In the genomic region with DNA sequence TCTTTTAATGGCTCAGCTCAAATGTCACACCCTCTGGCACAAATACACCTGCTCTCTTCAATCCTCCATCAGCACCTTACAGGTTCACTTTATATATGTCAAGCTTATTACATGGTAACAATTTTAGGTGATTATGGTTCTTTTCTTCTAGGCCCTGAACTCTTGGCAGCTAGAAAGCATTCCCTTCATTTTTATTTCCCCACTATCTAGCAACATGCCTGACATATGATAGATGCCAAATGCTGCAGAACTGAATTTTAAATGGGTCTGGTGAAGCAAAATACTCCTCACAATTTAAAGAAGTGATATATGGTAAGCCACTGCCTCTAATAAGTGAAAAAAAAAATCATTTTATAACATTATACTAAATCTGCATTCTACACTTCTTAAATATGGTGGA, we compare ENCODE assay signal across 30 cellular contexts.
A peak's percentile ranks its signal among the peaks of the same experiment; 100 is the strongest.
DNase-seq lines count a peak whose midpoint lies in the region; TF ChIP-seq lines count a peak whose summit lies in the region.
"Had no signal": no experiment of that assay in that cellular context is flagged by ENCODE, and none has a peak within 500 bp of the region (broad histone marks: within the 10 kb centered on the region; RNA-seq: fewer than 3 reads in every experiment).

No MANE protein-coding gene starts in this region.

- H3K9me3 Mint-ChIP-seq in activated CD4-positive, alpha-beta T cell treated with anti-CD3 and anti-CD28 coated beads, Interleukin-2, amount 10 ng/mL, durations not matched to agents 24 days and 14 days: peaks cover 3% of the 10 kb centered on the region
- H3K9me3 Mint-ChIP-seq in activated CD4-positive, alpha-beta memory T cell treated with anti-CD3 and anti-CD28 coated beads for 36 hours: no peaks in the 10 kb centered on the region
- H3K9me3 Mint-ChIP-seq in endothelial cell (ENCODE audit: unreplicated experiment): no peaks in the 10 kb centered on the region
- H3K9me3 Mint-ChIP-seq: activated CD4-positive, alpha-beta memory T cell treated with anti-CD3 and anti-CD28 coated beads, Interleukin-2, amount 10 ng/mL, durations not matched to agents 7 days and 5 days; central memory CD8-positive, alpha-beta T cell; IgD-negative memory B cell; naive thymus-derived CD8-positive, alpha-beta T cell; stimulated activated naive B cell treated with anti-CD40 and anti-IgM and Interleukin-4, amounts not matched to agents 10 μg/mL and 1 μg/mL and 100 μg/mL, for 72 hours had no signal

- H3K27ac ChIP-seq in fibroblast of lung (ENCODE audit: insufficient read depth, low read length): no peak overlapping the region
- H3K27ac ChIP-seq: RWPE1, testis, vagina had no signal

- H3K27me3 Mint-ChIP-seq in activated CD4-positive, alpha-beta T cell treated with anti-CD3 and anti-CD28 coated beads, Interleukin-2, amount 10 ng/mL, durations not matched to agents 24 days and 14 days: no peaks in the 10 kb centered on the region
- H3K27me3 Mint-ChIP-seq in activated CD4-positive, alpha-beta memory T cell treated with anti-CD3 and anti-CD28 coated beads for 36 hours: no peaks in the 10 kb centered on the region
- peaks cover 1% of the 10 kb centered on the region for H3K27me3 Mint-ChIP-seq in endothelial cell (ENCODE audit: unreplicated experiment)
- H3K27me3 Mint-ChIP-seq: activated CD4-positive, alpha-beta memory T cell treated with anti-CD3 and anti-CD28 coated beads, Interleukin-2, amount 10 ng/mL, durations not matched to agents 7 days and 5 days; central memory CD8-positive, alpha-beta T cell; IgD-negative memory B cell; naive thymus-derived CD8-positive, alpha-beta T cell; progenitor cell of endocrine pancreas; stimulated activated naive B cell treated with anti-CD40 and anti-IgM and Interleukin-4, amounts not matched to agents 10 μg/mL and 1 μg/mL and 100 μg/mL, for 72 hours had no signal

- TF ChIP-seq CTCF in fibroblast of lung (conservative IDR thresholded peaks at IDR 0.05 in 1 of 2, IDR thresholded peaks at IDR 0.05 in 1 of 2; ENCODE audit: low read depth in 1 of 2, low read length in 2 of 2) (no peak), endothelial cell (IDR thresholded peaks at IDR 0.05; ENCODE audit: unreplicated experiment) (no peak)

- no peaks in the 10 kb centered on the region for H3K9me3 ChIP-seq in fibroblast of lung (ENCODE audit: control insufficient read depth, insufficient read depth, low read depth, low read length)
- H3K9me3 ChIP-seq: MG63, testis, vagina had no signal

- POLR2A ChIA-PET in activated CD4-positive, alpha-beta memory T cell treated with anti-CD3 and anti-CD28 coated beads for 36 hours (lab: Charles Lee): no interaction called here

- H4K20me1 ChIP-seq in fibroblast of lung (ENCODE audit: control insufficient read depth, extremely low read depth, insufficient read depth, low read length): no peaks in the 10 kb centered on the region

- CTCF ChIA-PET in activated CD4-positive, alpha-beta memory T cell treated with anti-CD3 and anti-CD28 coated beads for 36 hours (lab: Charles Lee): interaction anchor here (0.6 kb wide), 1 partner anchor 51 kb away, joined by 3 read pairs; no protein-coding TSS in a partner anchor

- no peak overlapping the region for H3K4me2 ChIP-seq in fibroblast of lung (ENCODE audit: extremely low read depth, insufficient read depth, low read length)

- no peak overlapping the region for H3K4me3 ChIP-seq in fibroblast of lung (replicated peaks in 1 of 4; ENCODE audit: control extremely low read depth in 1 of 4, insufficient read depth in 1 of 4, low read depth in 3 of 4, low read length in 4 of 4)
- H3K4me3 ChIP-seq: GM12878, MG63, testis, vagina had no signal

- no peaks in the 10 kb centered on the region for H3K27me3 ChIP-seq in fibroblast of lung (ENCODE audit: control insufficient read depth, insufficient read depth, low read length)
- H3K27me3 ChIP-seq: MG63, testis, vagina had no signal

- no peak overlapping the region for H2AFZ ChIP-seq in fibroblast of lung (ENCODE audit: low read length)

- H3K27ac Mint-ChIP-seq in activated CD4-positive, alpha-beta T cell treated with anti-CD3 and anti-CD28 coated beads, Interleukin-2, amount 10 ng/mL, durations not matched to agents 24 days and 14 days: peak overlapping the region; percentile 43
- no peak overlapping the region for H3K27ac Mint-ChIP-seq in activated CD4-positive, alpha-beta memory T cell treated with anti-CD3 and anti-CD28 coated beads for 36 hours
- H3K27ac Mint-ChIP-seq in endothelial cell (ENCODE audit: unreplicated experiment): no peak overlapping the region
- H3K27ac Mint-ChIP-seq: activated CD4-positive, alpha-beta memory T cell treated with anti-CD3 and anti-CD28 coated beads, Interleukin-2, amount 10 ng/mL, durations not matched to agents 7 days and 5 days; progenitor cell of endocrine pancreas; stimulated activated naive B cell treated with anti-CD40 and anti-IgM and Interleukin-4, amounts not matched to agents 10 μg/mL and 1 μg/mL and 100 μg/mL, for 72 hours; WTC11 had no signal

- peaks cover 1% of the 10 kb centered on the region for H3K36me3 ChIP-seq in fibroblast of lung (ENCODE audit: control insufficient read depth, insufficient read depth, low read length)

- no peak overlapping the region for H3K9ac ChIP-seq in fibroblast of lung (ENCODE audit: insufficient read depth, low read length)

- H3K36me3 Mint-ChIP-seq in activated CD4-positive, alpha-beta T cell treated with anti-CD3 and anti-CD28 coated beads, Interleukin-2, amount 10 ng/mL, durations not matched to agents 24 days and 14 days (ENCODE audit: low read depth): peaks cover 43% of the 10 kb centered on the region
- peaks cover 47% of the 10 kb centered on the region for H3K36me3 Mint-ChIP-seq in activated CD4-positive, alpha-beta memory T cell treated with anti-CD3 and anti-CD28 coated beads for 36 hours
- H3K36me3 Mint-ChIP-seq in endothelial cell (ENCODE audit: low read depth, unreplicated experiment): peaks cover 27% of the 10 kb centered on the region

- no peak for DNase-seq in activated CD4-positive, alpha-beta T cell treated with anti-CD3 and anti-CD28 coated beads, Interleukin-2, amount 10 ng/mL, durations not matched to agents 24 days and 14 days
- DNase-seq in activated CD4-positive, alpha-beta T cell treated with anti-CD3 and anti-CD28 coated beads for 1 hour: no peak
- DNase-seq in NCI-H69 (lab: John Stamatoyannopoulos, UW) (peak; percentile 65), fibroblast of lung (ENCODE audit: low read depth in 2 of 2) (peak; percentile 45 to 62), occipital lobe (lab: John Stamatoyannopoulos, UW) (no peak), endothelial cell (ENCODE audit: low spot score) (no peak), KG1 (lab: John Stamatoyannopoulos, UW) (no peak)
- no peak for DNase-seq in activated CD4-positive, alpha-beta memory T cell treated with anti-CD3 and anti-CD28 coated beads for 36 hours
- DNase-seq: ACHN; activated CD4-positive, alpha-beta memory T cell treated with anti-CD3 and anti-CD28 coated beads, Interleukin-2, amount 10 ng/mL, durations not matched to agents 7 days and 5 days; activated T-cell treated with anti-CD3 and anti-CD28 coated beads, Interleukin-2, amount 50 U/mL, for 1 hour; amniotic stem cell; DMS 273 treated with DMSO at 0.1 percent for 48 hours; effector CD4-positive, alpha-beta T cell; GDM1; glutamatergic neuron; left cardiac atrium; mesenchymal stem cell; MG63; naive thymus-derived CD8-positive, alpha-beta T cell; stimulated activated naive B cell treated with anti-CD40 and anti-IgM and Interleukin-4, amounts not matched to agents 10 μg/mL and 1 μg/mL and 100 μg/mL, for 72 hours; T-helper 9 cell; testis had no signal

- H3K4me1 ChIP-seq in fibroblast of lung (ENCODE audit: control insufficient read depth, extremely low read depth, insufficient read depth, low read length): no peaks in the 10 kb centered on the region
- H3K4me1 ChIP-seq: testis had no signal

- intact Hi-C loops in activated CD4-positive, alpha-beta T cell treated with anti-CD3 and anti-CD28 coated beads, Interleukin-2, amount 10 ng/mL, durations not matched to agents 24 days and 14 days (cut with micrococcal nuclease): no loop called here
- intact Hi-C loops in activated CD4-positive, alpha-beta memory T cell treated with anti-CD3 and anti-CD28 coated beads for 36 hours (cut with micrococcal nuclease): no loop called here

- no peaks in the 10 kb centered on the region for H3K79me2 ChIP-seq in fibroblast of lung (ENCODE audit: control insufficient read depth, insufficient read depth, low read length)

- peaks cover 15% of the 10 kb centered on the region for H3K4me1 Mint-ChIP-seq in activated CD4-positive, alpha-beta T cell treated with anti-CD3 and anti-CD28 coated beads, Interleukin-2, amount 10 ng/mL, durations not matched to agents 24 days and 14 days
- H3K4me1 Mint-ChIP-seq in activated CD4-positive, alpha-beta memory T cell treated with anti-CD3 and anti-CD28 coated beads for 36 hours (ENCODE audit: low read depth): peaks cover 12% of the 10 kb centered on the region
- peaks cover 6% of the 10 kb centered on the region for H3K4me1 Mint-ChIP-seq in endothelial cell (ENCODE audit: unreplicated experiment)

- H3K4me3 Mint-ChIP-seq in activated CD4-positive, alpha-beta T cell treated with anti-CD3 and anti-CD28 coated beads, Interleukin-2, amount 10 ng/mL, durations not matched to agents 24 days and 14 days: no peak overlapping the region
- no peak overlapping the region for H3K4me3 Mint-ChIP-seq in activated CD4-positive, alpha-beta memory T cell treated with anti-CD3 and anti-CD28 coated beads for 36 hours
- H3K4me3 Mint-ChIP-seq in endothelial cell (ENCODE audit: unreplicated experiment): no peak overlapping the region
- H3K4me3 Mint-ChIP-seq: activated CD4-positive, alpha-beta memory T cell treated with anti-CD3 and anti-CD28 coated beads, Interleukin-2, amount 10 ng/mL, durations not matched to agents 7 days and 5 days; central memory CD8-positive, alpha-beta T cell; IgD-negative memory B cell; naive thymus-derived CD8-positive, alpha-beta T cell; stimulated activated naive B cell treated with anti-CD40 and anti-IgM and Interleukin-4, amounts not matched to agents 10 μg/mL and 1 μg/mL and 100 μg/mL, for 72 hours; WTC11 had no signal

Comparison
In these comparisons a context has a peak if more than half of its experiments do, and no peak if none do; other contexts are left out.
1. DNase-seq: peak in NCI-H69 (single experiment) and fibroblast of lung (2 of 2); none in activated CD4-positive, alpha-beta T cell treated with anti-CD3 and anti-CD28 coated beads, Interleukin-2, amount 10 ng/mL, durations not matched to agents 24 days and 14 days (single experiment), activated CD4-positive, alpha-beta T cell treated with anti-CD3 and anti-CD28 coated beads for 1 hour (single experiment), occipital lobe (single experiment), activated CD4-positive, alpha-beta memory T cell treated with anti-CD3 and anti-CD28 coated beads for 36 hours (single experiment), endothelial cell (single experiment) and KG1 (single experiment).